16 cellular contexts compared by ENCODE assay signal in the genomic region with DNA sequence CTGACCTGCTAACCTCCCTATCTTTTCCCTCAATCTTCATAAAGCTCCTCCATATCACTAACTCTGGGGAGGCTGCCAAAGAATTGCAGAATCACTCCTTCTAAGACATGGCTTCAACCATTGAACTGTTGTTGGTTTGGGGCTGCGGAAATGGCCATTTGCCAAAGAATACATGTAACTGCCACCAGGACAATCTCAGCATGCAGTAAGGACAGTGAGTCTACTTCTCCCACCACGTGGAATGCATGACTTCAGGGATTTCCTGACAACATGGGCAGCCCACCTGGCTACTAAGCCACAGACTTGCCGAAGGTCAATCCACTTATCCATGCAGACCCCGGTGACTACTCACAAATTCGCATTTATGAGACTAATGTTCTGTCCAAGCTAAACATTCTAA.
DNase-seq lines count a peak whose midpoint lies in the region; TF ChIP-seq lines count a peak whose summit lies in the region.
"Had no signal": no experiment of that assay in that cellular context is flagged by ENCODE, and none has a peak within 500 bp of the region (broad histone marks: within the 10 kb centered on the region; RNA-seq: fewer than 3 reads in every experiment).

No MANE protein-coding gene starts in this region.

- no peak overlapping the region for H3T11ph ChIP-seq in H9 (ENCODE audit: low read length)

- no peaks in the 10 kb centered on the region for H3K79me1 ChIP-seq in H9 (ENCODE audit: insufficient read depth, low read depth, low read length, poor library complexity, severe bottlenecking)

- H3K27me3 Mint-ChIP-seq in H9 (ENCODE audit: low read depth) (peaks cover 2% of the 10 kb centered on the region), nephron (ENCODE audit: low read depth) (peaks cover 8% of the 10 kb centered on the region)
- H3K27me3 Mint-ChIP-seq in activated CD4-positive, alpha-beta memory T cell treated with anti-CD3 and anti-CD28 coated beads, Interleukin-2, amount 10 ng/mL, durations not matched to agents 7 days and 5 days = peaks cover 3% of the 10 kb centered on the region

- H3K79me2 ChIP-seq in H9 (ENCODE audit: insufficient read depth, low read length) = no peaks in the 10 kb centered on the region

- H3K14ac ChIP-seq in H9 (ENCODE audit: insufficient read depth, low read length) = 0 out of 2 replicates have a peak overlapping the region, but pooled peaks have one; percentile 36

- H3K27ac ChIP-seq in H9 (ENCODE audit: insufficient read length, low read depth, low read length) = no peak overlapping the region
- H3K27ac ChIP-seq: BLaER1 treated with 17β-estradiol and CSF1 and Interleukin-3, amounts not matched to agents 10 nM and 100 nM had no signal

- no peak overlapping the region for H4K8ac ChIP-seq in H9 (replicated peaks; ENCODE audit: insufficient read length, low read depth, low read length)

- no peak overlapping the region for H3K9ac ChIP-seq in H9 (ENCODE audit: extremely low read depth, insufficient read length, low read length)
- H3K9ac ChIP-seq: BLaER1 treated with 17β-estradiol and CSF1 and Interleukin-3, amounts not matched to agents 10 nM and 100 nM had no signal

- no peak overlapping the region for H3K4me3 ChIP-seq in choroid plexus epithelial cell (ENCODE audit: low read depth, low read length)
- H3K4me3 ChIP-seq: BLaER1 treated with 17β-estradiol and CSF1 and Interleukin-3, amounts not matched to agents 10 nM and 100 nM had no signal

- CTCF ChIA-PET in activated CD4-positive, alpha-beta memory T cell treated with anti-CD3 and anti-CD28 coated beads, Interleukin-2, amount 10 ng/mL, durations not matched to agents 7 days and 5 days (lab: Charles Lee) = no interaction called here

- no peak overlapping the region for H2BK5ac ChIP-seq in H9 (ENCODE audit: insufficient read length, low read length)

- POLR2A ChIA-PET in activated CD4-positive, alpha-beta memory T cell treated with anti-CD3 and anti-CD28 coated beads, Interleukin-2, amount 10 ng/mL, durations not matched to agents 7 days and 5 days (lab: Charles Lee) = no interaction called here

- no peak overlapping the region for H3K4me2 ChIP-seq in H9 (ENCODE audit: insufficient read depth, insufficient read length, low read length)
- H3K4me2 ChIP-seq: BLaER1 treated with 17β-estradiol and CSF1 and Interleukin-3, amounts not matched to agents 10 nM and 100 nM had no signal

- H2BK20ac ChIP-seq in H9 (ENCODE audit: low read depth, low read length, poor library complexity, severe bottlenecking) = no peak overlapping the region

- no peak overlapping the region for H3K18ac ChIP-seq in H9 (ENCODE audit: insufficient read length, low read depth, low read length)

- H4K5ac ChIP-seq in H9 (ENCODE audit: insufficient read length, low read depth, low read length) = no peak overlapping the region

- H3K4me1 ChIP-seq in H9 (ENCODE audit: insufficient read depth, low read length) = no peaks in the 10 kb centered on the region
- H3K4me1 ChIP-seq: BLaER1 treated with 17β-estradiol and CSF1 and Interleukin-3, amounts not matched to agents 10 nM and 100 nM had no signal

- H3K36me3 Mint-ChIP-seq in H9 (ENCODE audit: insufficient read depth in 1 of 3, low read depth in 3 of 3) (no peaks in the 10 kb centered on the region), nephron (ENCODE audit: low read depth) (no peaks in the 10 kb centered on the region)
- H3K36me3 Mint-ChIP-seq in activated CD4-positive, alpha-beta memory T cell treated with anti-CD3 and anti-CD28 coated beads, Interleukin-2, amount 10 ng/mL, durations not matched to agents 7 days and 5 days (ENCODE audit: low read depth) = no peaks in the 10 kb centered on the region

- no peak overlapping the region for H2BK15ac ChIP-seq in H9 (ENCODE audit: low read depth, low read length)

- no peak overlapping the region for H3K27ac Mint-ChIP-seq in H9
- peak overlapping the region in 2 of 3 experiments; percentile 48 to 60 for H3K27ac Mint-ChIP-seq in nephron
- no peak overlapping the region for H3K27ac Mint-ChIP-seq in activated CD4-positive, alpha-beta memory T cell treated with anti-CD3 and anti-CD28 coated beads, Interleukin-2, amount 10 ng/mL, durations not matched to agents 7 days and 5 days

- no peak overlapping the region for H2BK12ac ChIP-seq in H9 (ENCODE audit: insufficient read length, low read depth, low read length)

- no peak overlapping the region for H3K23ac ChIP-seq in H9 (ENCODE audit: insufficient read length, low read depth, low read length)

- no peak overlapping the region for H2AFZ ChIP-seq in H9 (ENCODE audit: low read length)

- H3K27me3 ChIP-seq in H9 (ENCODE audit: insufficient read depth, low read length) = no peaks in the 10 kb centered on the region
- H3K27me3 ChIP-seq: BLaER1 treated with 17β-estradiol and CSF1 and Interleukin-3, amounts not matched to agents 10 nM and 100 nM had no signal

- no peaks in the 10 kb centered on the region for H3K23me2 ChIP-seq in H9 (ENCODE audit: insufficient read length, low read depth, low read length, poor library complexity, severe bottlenecking)

- no peak overlapping the region for H2AK5ac ChIP-seq in H9 (ENCODE audit: insufficient read length, low read length)

- H3K9me3 ChIP-seq in H9 (ENCODE audit: control insufficient read depth, low read depth, low read length) = no peaks in the 10 kb centered on the region

- no peak overlapping the region for H4K91ac ChIP-seq in H9 (ENCODE audit: insufficient read length, low read depth, low read length)

- TF ChIP-seq CTCF in H9 (conservative IDR thresholded peaks at IDR 0.05) (no peak), choroid plexus epithelial cell (conservative IDR thresholded peaks at IDR 0.05; ENCODE audit: low read depth, low read length) (no peak), nephron (IDR thresholded peaks at IDR 0.05; ENCODE audit: unreplicated experiment in 3 of 3) (no peak)

- WGBS in H9 (ENCODE audit: extremely low coverage, insufficient read length, low lambda C conversion rate) = no CpG with 5 or more reads among the region's 5 CpGs

- H2BK120ac ChIP-seq in H9 (ENCODE audit: low read depth, low read length, poor library complexity, severe bottlenecking) = no peak overlapping the region

- no peaks in the 10 kb centered on the region for H3K9me3 Mint-ChIP-seq in H9
- H3K9me3 Mint-ChIP-seq in nephron = no peaks in the 10 kb centered on the region
- no peaks in the 10 kb centered on the region for H3K9me3 Mint-ChIP-seq in activated CD4-positive, alpha-beta memory T cell treated with anti-CD3 and anti-CD28 coated beads, Interleukin-2, amount 10 ng/mL, durations not matched to agents 7 days and 5 days

- H4K20me1 ChIP-seq in H9 (ENCODE audit: control insufficient read depth, insufficient read depth, insufficient read length) = no peaks in the 10 kb centered on the region
- H4K20me1 ChIP-seq: BLaER1 treated with 17β-estradiol and CSF1 and Interleukin-3, amounts not matched to agents 10 nM and 100 nM had no signal

- no peak overlapping the region for H3K4ac ChIP-seq in H9 (ENCODE audit: low read depth, low read length)

- no peak overlapping the region for H3K56ac ChIP-seq in H9 (ENCODE audit: insufficient read length, low read depth, low read length)

- H3K4me3 Mint-ChIP-seq in H9 (no peak overlapping the region), nephron (no peak overlapping the region)
- no peak overlapping the region for H3K4me3 Mint-ChIP-seq in activated CD4-positive, alpha-beta memory T cell treated with anti-CD3 and anti-CD28 coated beads, Interleukin-2, amount 10 ng/mL, durations not matched to agents 7 days and 5 days

- no peaks in the 10 kb centered on the region for H3K4me1 Mint-ChIP-seq in H9
- H3K4me1 Mint-ChIP-seq in nephron = peaks cover 17% of the 10 kb centered on the region
- no peaks in the 10 kb centered on the region for H3K4me1 Mint-ChIP-seq in activated CD4-positive, alpha-beta memory T cell treated with anti-CD3 and anti-CD28 coated beads, Interleukin-2, amount 10 ng/mL, durations not matched to agents 7 days and 5 days

- no peak for DNase-seq in H9
- peak; percentile 55 for DNase-seq in RPMI7951 (ENCODE audit: low read depth)
- peak; percentile 64 for DNase-seq in choroid plexus epithelial cell (ENCODE audit: low read depth)
- no peak for DNase-seq in central memory CD4-positive, alpha-beta T cell
- no peak for DNase-seq in activated CD4-positive, alpha-beta memory T cell treated with anti-CD3 and anti-CD28 coated beads, Interleukin-2, amount 10 ng/mL, durations not matched to agents 7 days and 5 days
- no peak for DNase-seq in epidermal melanocyte (ENCODE audit: insufficient read length, low spot score)
- DNase-seq: EL, H7, Kasumi-1, MV-4-11, NCI-H1417 treated with DMSO at 0.1 percent for 48 hours, NCI-H2029, NCI-H2171 treated with DMSO at 0.1 percent for 48 hours, NCI-H524 had no signal

Comparison
In these comparisons a context has a peak if more than half of its experiments do, and no peak if none do; other contexts are left out.
1. DNase-seq: peak in RPMI7951 (single experiment) and choroid plexus epithelial cell (single experiment); none in H9 (single experiment), central memory CD4-positive, alpha-beta T cell (single experiment), activated CD4-positive, alpha-beta memory T cell treated with anti-CD3 and anti-CD28 coated beads, Interleukin-2, amount 10 ng/mL, durations not matched to agents 7 days and 5 days (single experiment) and epidermal melanocyte (single experiment).
2. H3K27ac Mint-ChIP-seq: peak in nephron (2 of 3); none in H9 (0 of 3) and activated CD4-positive, alpha-beta memory T cell treated with anti-CD3 and anti-CD28 coated beads, Interleukin-2, amount 10 ng/mL, durations not matched to agents 7 days and 5 days (single experiment).